Comparison of ENCODE assay signal across 26 cellular contexts in the genomic region with DNA sequence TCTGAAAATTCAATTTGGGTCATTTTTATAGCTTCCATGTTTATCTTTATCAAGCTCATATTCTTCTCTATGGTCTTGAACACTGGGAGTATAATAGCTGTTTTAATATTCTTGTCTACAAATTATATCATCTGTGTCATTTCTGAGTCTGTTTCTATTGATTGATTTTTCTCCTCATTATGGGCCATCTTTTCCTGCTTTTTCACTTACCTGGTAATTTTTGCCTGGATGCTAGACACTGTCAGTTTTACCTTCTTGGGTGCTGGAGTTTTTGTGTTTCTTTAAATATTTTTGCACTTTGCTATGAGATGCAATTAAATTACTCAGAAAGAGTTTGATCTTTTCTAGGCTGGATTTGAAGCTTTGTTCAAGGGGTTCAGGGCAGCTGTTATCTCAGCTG.
"Had no signal": no experiment of that assay in that cellular context is flagged by ENCODE, and none has a peak within 500 bp of the region (broad histone marks: within the 10 kb centered on the region; RNA-seq: fewer than 3 reads in every experiment).

No MANE protein-coding gene starts in this region.

- H3K4me1 ChIP-seq: colonic mucosa, foreskin keratinocyte, gastrocnemius medialis, gastroesophageal sphincter, heart right ventricle had no signal

- ATAC-seq: effector memory CD8-positive, alpha-beta T cell; esophagus mucosa; foreskin keratinocyte; gastrocnemius medialis; gastroesophageal sphincter; heart left ventricle; heart right ventricle had no signal

- H3K4me3 ChIP-seq: colonic mucosa, coronary artery, dorsolateral prefrontal cortex, esophagus muscularis mucosa, esophagus squamous epithelium, gastrocnemius medialis, gastroesophageal sphincter, heart left ventricle, heart right ventricle, hepatocyte had no signal

- H3K9me3 ChIP-seq: colonic mucosa, esophagus muscularis mucosa, esophagus squamous epithelium, gastrocnemius medialis had no signal

- DNase-seq: colonic mucosa; cortex of kidney; dermis blood vessel endothelial cell; dorsolateral prefrontal cortex; effector CD4-positive, alpha-beta T cell; effector CD8-positive, alpha-beta T cell; effector memory CD4-positive, alpha-beta T cell; effector memory CD8-positive, alpha-beta T cell; endodermal cell; erythroblast; esophagus squamous epithelium; foreskin fibroblast; foreskin keratinocyte; foreskin melanocyte; gastrocnemius medialis; glutamatergic neuron; head of caudate nucleus; heart left ventricle; heart right ventricle had no signal

- H3K27ac ChIP-seq: colonic mucosa, coronary artery, dorsolateral prefrontal cortex, epithelial cell of prostate, esophagus muscularis mucosa, esophagus squamous epithelium, foreskin keratinocyte, gastrocnemius medialis, gastroesophageal sphincter, heart left ventricle, heart right ventricle, hepatocyte had no signal

- H3K36me3 ChIP-seq: colonic mucosa, esophagus muscularis mucosa, esophagus squamous epithelium, gastrocnemius medialis, gastroesophageal sphincter, heart left ventricle, heart right ventricle had no signal

- H3K27ac Mint-ChIP-seq: dendritic cell treated with granulocyte-macrophage colony-stimulating factor and Interleukin-4, amounts not matched to agents 40 ng/mL and 50 ng/mL, for 4 days; endodermal cell had no signal

- H3K9me3 Mint-ChIP-seq: dendritic cell treated with granulocyte-macrophage colony-stimulating factor and Interleukin-4, amounts not matched to agents 40 ng/mL and 50 ng/mL, for 4 days; effector memory CD8-positive, alpha-beta T cell had no signal

- H3K4me3 Mint-ChIP-seq: dendritic cell treated with granulocyte-macrophage colony-stimulating factor and Interleukin-4, amounts not matched to agents 40 ng/mL and 50 ng/mL, for 4 days; effector memory CD8-positive, alpha-beta T cell; endodermal cell had no signal

- H3K27me3 Mint-ChIP-seq: dendritic cell treated with granulocyte-macrophage colony-stimulating factor and Interleukin-4, amounts not matched to agents 40 ng/mL and 50 ng/mL, for 4 days had no signal
